ENCODE assay signal across 19 cellular contexts in genomic region chr9:70829591-70830265, GRCh38.
"Had no signal": no experiment of that assay in that cellular context is flagged by ENCODE, and none has a peak within 500 bp of the region (broad histone marks: within the 10 kb centered on the region; RNA-seq: fewer than 3 reads in every experiment).

No MANE protein-coding gene starts in this region.

- H3K4me3 ChIP-seq: breast epithelium, coronary artery, heart right ventricle, transverse colon, uterus had no signal

- H3K9me3 Mint-ChIP-seq: activated CD4-positive, alpha-beta T cell treated with anti-CD3 and anti-CD28 coated beads, Interleukin-2, amount 10 ng/mL, durations not matched to agents 7 days and 5 days; activated naive CD4-positive, alpha-beta T cell treated with anti-CD3 and anti-CD28 coated beads for 36 hours; activated T-cell treated with anti-CD3 and anti-CD28 coated beads, Interleukin-2, amount 50 U/mL, for 24 hours; memory B cell had no signal

- H3K36me3 ChIP-seq: breast epithelium, heart right ventricle, transverse colon, uterus had no signal

- H3K36me3 Mint-ChIP-seq: immature natural killer cell, memory B cell had no signal

- H3K27ac Mint-ChIP-seq: activated CD4-positive, alpha-beta T cell treated with anti-CD3 and anti-CD28 coated beads, Interleukin-2, amount 10 ng/mL, durations not matched to agents 7 days and 5 days; activated CD8-positive, alpha-beta T cell treated with anti-CD3 and anti-CD28 coated beads, Interleukin-2, amount 10 ng/mL, durations not matched to agents 7 days and 5 days; activated naive CD4-positive, alpha-beta T cell treated with anti-CD3 and anti-CD28 coated beads for 36 hours; activated T-cell treated with anti-CD3 and anti-CD28 coated beads, Interleukin-2, amount 50 U/mL, for 24 hours; immature natural killer cell; memory B cell; progenitor cell of endocrine pancreas had no signal

- ATAC-seq: activated CD4-positive, CD25-positive, alpha-beta regulatory T cell treated with anti-CD3 and anti-CD28 coated beads, Interleukin-2, amount 50 U/mL, for 24 hours; activated CD8-positive, alpha-beta T cell treated with anti-CD3 and anti-CD28 coated beads, Interleukin-2, amount 10 ng/mL, durations not matched to agents 7 days and 5 days; heart right ventricle had no signal

- H3K4me1 Mint-ChIP-seq: activated CD4-positive, alpha-beta T cell treated with anti-CD3 and anti-CD28 coated beads, Interleukin-2, amount 10 ng/mL, durations not matched to agents 7 days and 5 days; immature natural killer cell; memory B cell had no signal

- H3K27me3 ChIP-seq: breast epithelium, heart right ventricle, transverse colon, uterus had no signal

- H3K9me3 ChIP-seq: breast epithelium, heart right ventricle, transverse colon, uterus had no signal

- H3K27ac ChIP-seq: breast epithelium, coronary artery, heart right ventricle, transverse colon, uterus had no signal

- H3K4me3 Mint-ChIP-seq: activated CD4-positive, alpha-beta T cell treated with anti-CD3 and anti-CD28 coated beads, Interleukin-2, amount 10 ng/mL, durations not matched to agents 7 days and 5 days; activated CD8-positive, alpha-beta T cell treated with anti-CD3 and anti-CD28 coated beads, Interleukin-2, amount 10 ng/mL, durations not matched to agents 7 days and 5 days; activated naive CD4-positive, alpha-beta T cell treated with anti-CD3 and anti-CD28 coated beads for 36 hours; activated T-cell treated with anti-CD3 and anti-CD28 coated beads, Interleukin-2, amount 50 U/mL, for 24 hours; immature natural killer cell; memory B cell had no signal

- H3K27me3 Mint-ChIP-seq: memory B cell, progenitor cell of endocrine pancreas had no signal

- H3K4me1 ChIP-seq: breast epithelium, heart right ventricle, transverse colon, uterus had no signal

- DNase-seq: activated CD4-positive, alpha-beta T cell treated with anti-CD3 and anti-CD28 coated beads, Interleukin-2, amount 10 ng/mL, durations not matched to agents 7 days and 5 days; activated CD8-positive, alpha-beta T cell treated with anti-CD3 and anti-CD28 coated beads, Interleukin-2, amount 10 ng/mL, durations not matched to agents 7 days and 5 days; activated naive CD4-positive, alpha-beta T cell treated with anti-CD3 and anti-CD28 coated beads for 36 hours; activated T-cell treated with anti-CD3 and anti-CD28 coated beads, Interleukin-2, amount 50 U/mL, for 24 hours; aorta; heart right ventricle; immature natural killer cell; stimulated activated CD4-positive, alpha-beta T cell treated with anti-CD3 and anti-CD28 coated beads, Interleukin-12 subunit alpha, Interleukin-12 subunit beta, amount 100 ng/mL, for 4 hours; stimulated activated CD4-positive, alpha-beta T cell treated with anti-CD3 and anti-CD28 coated beads, Interleukin-1b, Interleukin-23, amount 100 ng/mL, for 48 hours; stimulated activated CD8-positive, alpha-beta memory T cell treated with anti-CD3 and anti-CD28 coated beads, Interleukin-4, amount 100 ng/mL, for 48 hours; stimulated activated naive CD4-positive, alpha-beta T cell treated with Interleukin-2 at 50 U/mL for 16 hours; T-helper 9 cell; transverse colon; uterus had no signal
